Comparison of ENCODE assay signal across 14 cellular contexts in genomic region chr3:5489536-5489935, GRCh38.
DNase-seq lines count a peak whose midpoint lies in the region; ATAC-seq, FAIRE-seq and TF ChIP-seq lines count a peak whose summit lies in the region.
"Had no signal": no experiment of that assay in that cellular context is flagged by ENCODE, and none has a peak within 500 bp of the region (broad histone marks: within the 10 kb centered on the region; RNA-seq: fewer than 3 reads in every experiment).

No MANE protein-coding gene starts in this region.

- ATAC-seq in GM21825 (IDR thresholded peaks at IDR 0.05; ENCODE audit: unreplicated experiment) (peak; percentile 79), HG03354 (IDR thresholded peaks at IDR 0.05; ENCODE audit: poor library complexity, severe bottlenecking, unreplicated experiment) (peak; percentile 91)

- DNase-seq in GM19239 (ENCODE audit: insufficient read length, low spot score) = peak; percentile 2
- DNase-seq in mucosa of gallbladder (ENCODE audit: low spot score) = peak; percentile 30
- no peak for DNase-seq in MM.1S
- no peak for DNase-seq in NCI-H1092 treated with DMSO at 0.1 percent for 48 hours (lab: John Stamatoyannopoulos, UW)
- DNase-seq in activated CD8-positive, alpha-beta memory T cell treated with anti-CD3 and anti-CD28 coated beads, Interleukin-2, amount 50 U/mL, for 48 hours = no peak
- DNase-seq: amniotic stem cell, mesendoderm, MG63, occipital lobe had no signal

- H3K4me1 ChIP-seq in MM.1S (ENCODE audit: low read length) = peaks cover 8% of the 10 kb centered on the region
- H3K4me1 ChIP-seq: HAP-1 had no signal

- 0 out of 2 replicates have a peak, but pooled peaks cover 3% of the 10 kb centered on the region for H3K27me3 ChIP-seq in MM.1S (replicated peaks; ENCODE audit: insufficient read depth, low read length)
- H3K27me3 ChIP-seq: MG63 had no signal

- no peak overlapping the region for H2AFZ ChIP-seq in MM.1S (ENCODE audit: low read length)

- no peaks in the 10 kb centered on the region for H3K79me2 ChIP-seq in MM.1S (ENCODE audit: low read length)

- no peaks in the 10 kb centered on the region for H3K9me3 ChIP-seq in MM.1S (replicated peaks; ENCODE audit: insufficient read depth, low read length)
- H3K9me3 ChIP-seq: HAP-1, MG63 had no signal

- H3K4me3 ChIP-seq in MM.1S (ENCODE audit: low read length) = no peak overlapping the region
- H3K4me3 ChIP-seq: HAP-1, MG63, smooth muscle cell had no signal

- H3K9ac ChIP-seq in MM.1S (ENCODE audit: low read length) = no peak overlapping the region

- no peak for TF ChIP-seq CTCF in MM.1S (IDR thresholded peaks at IDR 0.05; ENCODE audit: low read length)

- no peaks in the 10 kb centered on the region for H3K36me3 ChIP-seq in MM.1S (replicated peaks; ENCODE audit: insufficient read depth, low read length)
- H3K36me3 ChIP-seq: HAP-1, MG63 had no signal

- no peak overlapping the region for H3K4me2 ChIP-seq in MM.1S (ENCODE audit: low read depth, low read length)
- H3K4me2 ChIP-seq: smooth muscle cell had no signal

- no peaks in the 10 kb centered on the region for H4K20me1 ChIP-seq in MM.1S (ENCODE audit: insufficient read depth, low read length)

- peak; percentile 62 for FAIRE-seq in GM19239 (lab: Jason Lieb, UNC)
- FAIRE-seq: RCC 7860 had no signal

- no peaks in the 10 kb centered on the region for H3F3A ChIP-seq in MM.1S (ENCODE audit: insufficient read depth, low read length)

- no peaks in the 10 kb centered on the region for H3K9me2 ChIP-seq in MM.1S (replicated peaks; ENCODE audit: insufficient read depth, low read length)

- H3K27ac ChIP-seq in MM.1S (ENCODE audit: low read length) = no peak overlapping the region

Comparison
In these comparisons a context has a peak if more than half of its experiments do, and no peak if none do; other contexts are left out.
1. DNase-seq: peak in GM19239 (single experiment) and mucosa of gallbladder (single experiment); none in MM.1S (single experiment), NCI-H1092 treated with DMSO at 0.1 percent for 48 hours (single experiment) and activated CD8-positive, alpha-beta memory T cell treated with anti-CD3 and anti-CD28 coated beads, Interleukin-2, amount 50 U/mL, for 48 hours (single experiment).